1 cellular context compared by ENCODE assay signal in genomic region chr9:129665814-129666511, GRCh38.
TF ChIP-seq lines count a peak whose summit lies in the region.

No MANE protein-coding gene starts in this region.

TF ChIP-seq in GM23338, 12 proteins besides CTCF, POLR2A, EP300 and RAD21 (continued from another document):
- TF ChIP-seq REST (IDR thresholded peaks at IDR 0.05; ENCODE audit: unreplicated experiment) (no peak), ZNF462 (CRISPR knock-in tag; IDR thresholded peaks at IDR 0.05) (no peak), EZH2phosphoT487 (IDR thresholded peaks at IDR 0.05; ENCODE audit: unreplicated experiment) (no peak)
